8 cellular contexts compared by ENCODE assay signal in the genomic region with DNA sequence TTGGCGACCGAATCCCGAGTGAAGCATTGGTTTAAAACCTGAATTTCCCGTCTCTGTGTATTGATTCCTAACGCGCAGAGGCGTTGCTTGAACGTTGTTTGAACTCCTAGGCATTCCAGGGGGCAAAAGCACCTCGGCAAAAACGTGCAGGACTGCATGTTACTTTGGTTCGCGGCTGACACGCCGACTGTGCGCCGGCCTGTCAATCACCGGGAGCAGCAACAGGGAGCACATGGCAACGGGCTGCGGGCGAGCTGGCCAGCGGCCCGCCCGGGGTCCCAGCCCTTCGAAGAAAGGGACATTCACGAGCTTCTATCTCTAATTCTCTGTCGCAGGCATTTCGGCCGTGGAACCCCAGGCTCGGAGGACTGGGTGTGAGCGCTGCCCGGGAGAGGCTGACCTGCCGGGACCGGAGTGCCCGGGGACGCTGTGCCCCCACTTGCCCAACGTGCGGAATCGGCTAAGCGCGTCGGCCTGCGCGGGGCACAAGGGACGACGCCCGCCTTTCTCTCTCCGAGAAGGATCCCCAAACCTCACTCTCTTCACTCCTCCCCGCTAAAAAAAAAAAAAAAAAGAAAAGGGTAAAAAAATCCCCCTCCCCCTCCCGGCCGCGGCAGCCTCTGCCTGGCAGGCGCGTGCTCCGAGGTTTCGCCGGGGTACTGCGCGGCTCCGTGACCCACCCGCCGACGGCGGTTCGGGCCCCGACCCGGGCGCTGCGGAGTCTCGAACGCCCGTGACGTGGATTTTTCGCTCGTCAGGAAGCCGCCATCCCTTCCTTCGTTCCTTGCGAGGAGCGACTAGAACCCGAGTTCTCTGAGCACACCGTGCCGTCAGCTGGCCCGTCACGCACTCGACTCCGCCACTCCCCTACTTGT. TPM values are rescaled to one million over a fixed set of nuclear protein-coding genes. Genes with fewer than 3 reads are reported as not detected.
DNase-seq lines count a peak whose midpoint lies in the region; ATAC-seq and TF ChIP-seq lines count a peak whose summit lies in the region.

No MANE protein-coding gene starts in this region.

- H2AFZ ChIP-seq in GM23338 (0 out of 2 replicates have a peak overlapping the region, but pooled peaks have one; percentile 1), Loucy (ENCODE audit: low read length) (peak overlapping the region; percentile 28; the same call in 1 of the 2 replicates)

- H3F3A ChIP-seq in DOHH2 (ENCODE audit: control insufficient read depth, insufficient read depth) (0 out of 2 replicates have a peak, but pooled peaks cover 4% of the 10 kb centered on the region), GM23338 (replicated peaks; ENCODE audit: low read depth) (0 out of 2 replicates have a peak, but pooled peaks cover 5% of the 10 kb centered on the region), Loucy (ENCODE audit: low read depth) (0 out of 2 replicates have a peak, but pooled peaks cover 3% of the 10 kb centered on the region)

- H3K9me3 ChIP-seq in DOHH2 (ENCODE audit: control insufficient read depth, insufficient read depth, low read length) = no peaks in the 10 kb centered on the region
- no peaks in the 10 kb centered on the region for H3K9me3 ChIP-seq in Loucy (ENCODE audit: insufficient read depth, low read depth, low read length)

- peak overlapping the region; percentile 89 for H3K9ac ChIP-seq in Loucy (ENCODE audit: low read depth, low read length, poor library complexity, severe bottlenecking)

- H3K27me3 ChIP-seq in DOHH2 (ENCODE audit: control insufficient read depth, low read length) = peaks cover 46% of the 10 kb centered on the region
- H3K27me3 ChIP-seq in GM23338 (ENCODE audit: insufficient read depth) = no peaks in the 10 kb centered on the region
- H3K27me3 ChIP-seq in Loucy (ENCODE audit: insufficient read depth, low read length, poor library complexity, severe bottlenecking) = peaks cover 11% of the 10 kb centered on the region

- H3K4me1 ChIP-seq in DOHH2 (ENCODE audit: control insufficient read depth, low read length) = peaks cover 38% of the 10 kb centered on the region
- H3K4me1 ChIP-seq in GM23338 (ENCODE audit: insufficient read depth) = peaks cover 22% of the 10 kb centered on the region
- peaks cover 30% of the 10 kb centered on the region for H3K4me1 ChIP-seq in Loucy (ENCODE audit: insufficient read depth, low read length, poor library complexity, severe bottlenecking)

- no peaks in the 10 kb centered on the region for H3K9me2 ChIP-seq in DOHH2 (replicated peaks; ENCODE audit: control insufficient read depth, low read length)
- H3K9me2 ChIP-seq in GM23338 (ENCODE audit: insufficient read depth) = no peaks in the 10 kb centered on the region
- H3K9me2 ChIP-seq in Loucy (replicated peaks; ENCODE audit: low read depth, low read length) = no peaks in the 10 kb centered on the region

- no peaks in the 10 kb centered on the region for H3K79me2 ChIP-seq in DOHH2 (ENCODE audit: control insufficient read depth, low read length)
- peaks cover 51% of the 10 kb centered on the region for H3K79me2 ChIP-seq in GM23338 (replicated peaks; ENCODE audit: insufficient read depth)
- H3K79me2 ChIP-seq in Loucy (ENCODE audit: insufficient read depth, low read length) = peaks cover 63% of the 10 kb centered on the region

- H3K27ac ChIP-seq in DOHH2 (ENCODE audit: low read depth, low read length) (no peak overlapping the region), GM23338 (ENCODE audit: low read depth) (peak overlapping the region; percentile 55)

- peaks cover 5% of the 10 kb centered on the region; the same call in 1 of the 2 replicates for H4K20me1 ChIP-seq in DOHH2 (ENCODE audit: control insufficient read depth, insufficient read depth, low read depth, low read length)
- peaks cover 21% of the 10 kb centered on the region for H4K20me1 ChIP-seq in GM23338 (replicated peaks; ENCODE audit: insufficient read depth)
- H4K20me1 ChIP-seq in Loucy (ENCODE audit: insufficient read depth, low read length, poor library complexity, severe bottlenecking) = peaks cover 37% of the 10 kb centered on the region

- peaks cover 28% of the 10 kb centered on the region for H3K36me3 Mint-ChIP-seq in GM23338 (ENCODE audit: low read depth)
- H3K36me3 Mint-ChIP-seq in chondrocyte (ENCODE audit: low read depth) = peaks cover 7% of the 10 kb centered on the region

- H3K27ac Mint-ChIP-seq in GM23338 = peak overlapping the region; percentile 81; the same call in 1 of the 2 replicates
- peak overlapping the region; percentile 97 for H3K27ac Mint-ChIP-seq in chondrocyte (ENCODE audit: unreplicated experiment)

- H3K4me3 ChIP-seq in DOHH2 (ENCODE audit: low read length) = peak overlapping the region; percentile 75
- peak overlapping the region; percentile 69 for H3K4me3 ChIP-seq in GM23338
- H3K4me3 ChIP-seq in Loucy (ENCODE audit: low read length, poor library complexity, severe bottlenecking) = peak overlapping the region; percentile 78

- H3K9me3 Mint-ChIP-seq in GM23338 (no peaks in the 10 kb centered on the region; the same call in 2 of the 3 replicates), chondrocyte (ENCODE audit: low read depth) (no peaks in the 10 kb centered on the region)

- peak; percentile 55 for ATAC-seq in GM23338
- ATAC-seq in left lobe of liver = peak; percentile 42

- H3K27me3 Mint-ChIP-seq in GM23338 (ENCODE audit: insufficient read depth, low read depth, poor library complexity) (peaks cover 14% of the 10 kb centered on the region), chondrocyte (ENCODE audit: low read depth) (no peaks in the 10 kb centered on the region)

- peak overlapping the region; percentile 93 for H3K4me2 ChIP-seq in DOHH2 (ENCODE audit: low read length)
- H3K4me2 ChIP-seq in GM23338 = peak overlapping the region; percentile 84
- peak overlapping the region; percentile 91 for H3K4me2 ChIP-seq in Loucy (ENCODE audit: low read depth, low read length, poor library complexity, severe bottlenecking)

- H3K36me3 ChIP-seq in DOHH2 (ENCODE audit: control insufficient read depth, low read length) = no peaks in the 10 kb centered on the region
- H3K36me3 ChIP-seq in GM23338 (ENCODE audit: insufficient read depth) = peaks cover 11% of the 10 kb centered on the region; the same call in 1 of the 2 replicates
- H3K36me3 ChIP-seq in Loucy (ENCODE audit: insufficient read depth, low read length) = peaks cover 16% of the 10 kb centered on the region

- H3K4me3 Mint-ChIP-seq in GM23338 (peak overlapping the region; percentile 87), chondrocyte (ENCODE audit: unreplicated experiment) (peak overlapping the region; percentile 90)

- H3K4me1 Mint-ChIP-seq in GM23338 (peaks cover 19% of the 10 kb centered on the region), chondrocyte (ENCODE audit: low read depth) (peaks cover 31% of the 10 kb centered on the region)

- DNase-seq in GM23338 (ENCODE audit: low spot score) (peak; percentile 83), UCSD-AML1 (lab: John Stamatoyannopoulos, UW; ENCODE audit: unreplicated experiment) (peak; percentile 57), chondrocyte (ENCODE audit: low spot score) (no peak), left lobe of liver (ENCODE audit: low spot score) (peak; percentile 66), germinal center (ENCODE audit: low spot score) (no peak)
- peak; percentile 25 for DNase-seq in stimulated activated CD4-positive, alpha-beta T cell treated with anti-CD3 and anti-CD28 coated beads, Interleukin-4, amount 100 ng/mL, for 24 hours

- no peak for TF ChIP-seq CTCF in DOHH2 (IDR thresholded peaks at IDR 0.05; ENCODE audit: low read depth, low read length, poor library complexity, severe bottlenecking)
- no peak for TF ChIP-seq CTCF in GM23338 (conservative IDR thresholded peaks at IDR 0.05; ENCODE audit: low read depth in 2 of 2)
- no peak for TF ChIP-seq CTCF in Loucy (conservative IDR thresholded peaks at IDR 0.05; ENCODE audit: low read length)
- no peak for TF ChIP-seq CTCF in chondrocyte (IDR thresholded peaks at IDR 0.05)

TF ChIP-seq in GM23338, 12 proteins besides CTCF, POLR2A, EP300 and RAD21 (continues in another document):
- TF ChIP-seq ZNF331 (CRISPR knock-in tag; IDR thresholded peaks at IDR 0.05; ENCODE audit: low read depth) (no peak), EZH2phosphoT487 (IDR thresholded peaks at IDR 0.05; ENCODE audit: unreplicated experiment) (no peak), CREB1 (CRISPR knock-in tag; IDR thresholded peaks at IDR 0.05; ENCODE audit: low read depth) (peak; percentile 41; the same call in 1 of the 2 replicates), EZH2 (IDR thresholded peaks at IDR 0.05; ENCODE audit: low read depth, unreplicated experiment) (no peak), ZNF114 (CRISPR knock-in tag; IDR thresholded peaks at IDR 0.05) (no peak), ETS1 (IDR thresholded peaks at IDR 0.05) (no peak)

RNA-seq across cellular contexts. Expression of gene SPRY1, which starts 0.9 kb away (rescaled TPM):
- total RNA-seq in GM23338 (2014; rRNA removed; shearing (Covaris generic)) = 62.8 and 67.2 TPM in 2 replicates
- 103 and 110 TPM in 2 replicates for polyA plus RNA-seq in GM23338 (2016; fragmentation: Nextera tagmentation; extraction: Ambion mirVana)
- total RNA-seq in chondrocyte (28.4 to 61.4 TPM (median 54.2 TPM) in 3 replicates), left lobe of liver (15.0 TPM)

Comparison
In these comparisons a context has a peak if more than half of its experiments do, and no peak if none do; other contexts are left out.
1. DNase-seq: peak in GM23338 (single experiment), UCSD-AML1 (single experiment), left lobe of liver (single experiment) and stimulated activated CD4-positive, alpha-beta T cell treated with anti-CD3 and anti-CD28 coated beads, Interleukin-4, amount 100 ng/mL, for 24 hours (single experiment); none in chondrocyte (single experiment) and germinal center (single experiment).
2. Peak in every context shown above with its lines, with median percentiles within 50 percentile points of each other: H3K4me2 ChIP-seq and H3K4me3 ChIP-seq.